ENCODE assay signal across 8 cellular contexts in the genomic region with DNA sequence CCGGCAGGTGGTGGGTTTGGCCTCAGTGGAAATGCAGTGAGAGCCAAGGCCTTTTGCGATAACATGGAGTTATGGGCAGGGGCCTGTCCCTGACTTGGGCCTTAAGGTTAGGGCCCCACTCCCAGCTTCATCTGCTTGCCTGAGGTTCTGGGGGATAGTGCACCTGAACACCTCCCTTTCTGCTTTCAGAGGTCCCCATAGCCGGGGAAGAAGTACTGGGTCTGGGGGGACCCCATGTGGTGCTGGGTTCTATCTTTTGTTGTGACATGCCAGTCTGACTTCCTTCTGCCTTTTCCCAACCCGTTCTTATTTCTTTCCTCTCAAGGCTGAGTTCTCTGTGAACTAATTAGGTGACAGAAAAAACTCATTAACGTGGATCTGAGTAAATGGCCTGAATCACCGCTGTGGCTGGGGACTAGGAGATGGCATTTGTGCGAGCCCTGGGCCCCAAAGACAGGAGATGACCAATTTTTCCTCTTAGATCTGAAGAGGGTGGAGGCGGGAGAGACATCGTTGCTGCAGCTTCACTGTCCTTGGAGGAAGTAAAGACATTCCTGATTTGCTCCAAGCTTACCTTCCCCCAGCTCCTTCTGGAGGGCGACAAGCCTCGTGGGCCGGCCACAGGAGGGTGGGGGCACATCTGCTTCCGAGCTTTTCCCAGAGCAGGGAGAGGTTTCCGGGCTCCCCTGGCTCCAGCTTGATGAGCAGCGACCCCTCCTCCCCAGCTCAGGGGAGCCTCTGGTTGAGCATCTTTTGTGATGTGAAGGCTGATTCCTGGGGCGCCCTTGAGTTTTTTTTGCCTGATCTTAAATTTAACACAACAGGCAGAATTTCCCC.
DNase-seq lines count a peak whose midpoint lies in the region; ATAC-seq, FAIRE-seq and TF ChIP-seq lines count a peak whose summit lies in the region.

No MANE protein-coding gene starts in this region.

- no peak for TF ChIP-seq POLR2A in H54 (IDR thresholded peaks at IDR 0.05; ENCODE audit: low read depth, low read length)

- peak overlapping the region; percentile 47 for H3K4me3 Mint-ChIP-seq in memory B cell

- no peaks in the 10 kb centered on the region for H3K36me3 Mint-ChIP-seq in memory B cell

- in situ Hi-C loops in brain microvascular endothelial cell (cut with HindIII; ENCODE audit: low pct_ligation_motif_present, low sequenced_read_pairs) = no loop called here

- no peak for FAIRE-seq in H54 (lab: Jason Lieb, UNC)

- no peaks in the 10 kb centered on the region for H3K27me3 ChIP-seq in brain microvascular endothelial cell (replicated peaks)

- ATAC-seq in memory B cell (ENCODE audit: low read depth) = no peak
- no peak for ATAC-seq in HG03442 (IDR thresholded peaks at IDR 0.05; ENCODE audit: unreplicated experiment)
- no peak for ATAC-seq in HG03095 (IDR thresholded peaks at IDR 0.05; ENCODE audit: unreplicated experiment)

- H3K27ac Mint-ChIP-seq in memory B cell = peak overlapping the region; percentile 45

- DNase-seq in AG10803 (ENCODE audit: low read depth) = peak; percentile 44
- peak; percentile 61 for DNase-seq in HK-2 (ENCODE audit: unreplicated experiment)
- DNase-seq in brain microvascular endothelial cell = no peak
- DNase-seq in memory B cell (ENCODE audit: low spot score in 2 of 2) = no peak
- no peak for DNase-seq in H54 (ENCODE audit: insufficient read length, low spot score)
- no peak for DNase-seq in GM10266 (ENCODE audit: extremely low spot score)

- peak overlapping the region; percentile 37 for H3K27ac ChIP-seq in brain microvascular endothelial cell

- H3K4me3 ChIP-seq in AG10803 (ENCODE audit: low read length) (peak overlapping the region; percentile 77), brain microvascular endothelial cell (ENCODE audit: low read depth, low read length) (peak overlapping the region; percentile 78)

- no peaks in the 10 kb centered on the region for H3K36me3 ChIP-seq in brain microvascular endothelial cell (replicated peaks)

- peaks cover 25% of the 10 kb centered on the region for H3K4me1 Mint-ChIP-seq in memory B cell

- no peaks in the 10 kb centered on the region for H3K9me3 Mint-ChIP-seq in memory B cell

- no peak for TF ChIP-seq CTCF in AG10803 (conservative IDR thresholded peaks at IDR 0.05; ENCODE audit: low read length)
- TF ChIP-seq CTCF in brain microvascular endothelial cell (IDR thresholded peaks at IDR 0.05; ENCODE audit: low read depth, low read length, missing control alignments) = no peak
- no peak for TF ChIP-seq CTCF in GM10266 (IDR thresholded peaks at IDR 0.05; ENCODE audit: control insufficient read depth, insufficient read depth, low read depth, missing control alignments)

- peaks cover 2% of the 10 kb centered on the region for H3K27me3 Mint-ChIP-seq in memory B cell

Comparison
In these comparisons a context has a peak if more than half of its experiments do, and no peak if none do; other contexts are left out.
1. DNase-seq: peak in AG10803 (single experiment) and HK-2 (single experiment); none in brain microvascular endothelial cell (single experiment), memory B cell (0 of 2), H54 (single experiment) and GM10266 (single experiment).